Comparison of ENCODE assay signal across 22 cellular contexts in genomic region chr4:171524913-171525312, GRCh38.
DNase-seq lines count a peak whose midpoint lies in the region; ATAC-seq and TF ChIP-seq lines count a peak whose summit lies in the region.
"Had no signal": no experiment of that assay in that cellular context is flagged by ENCODE, and none has a peak within 500 bp of the region (broad histone marks: within the 10 kb centered on the region; RNA-seq: fewer than 3 reads in every experiment).

No MANE protein-coding gene starts in this region.

- H3K36me3 Mint-ChIP-seq in naive thymus-derived CD4-positive, alpha-beta T cell: no peaks in the 10 kb centered on the region
- H3K36me3 Mint-ChIP-seq: CD4-positive, CD25-positive, alpha-beta regulatory T cell; CD8-positive, alpha-beta memory T cell had no signal

- intact Hi-C loops in PC-9 (cut with micrococcal nuclease; ENCODE audit: unreplicated experiment): no loop called here
- intact Hi-C loops in naive thymus-derived CD4-positive, alpha-beta T cell (cut with micrococcal nuclease): no loop called here

- no peaks in the 10 kb centered on the region for H3K4me1 ChIP-seq in PC-9 (replicated peaks; ENCODE audit: insufficient read depth)
- no peaks in the 10 kb centered on the region for H3K4me1 ChIP-seq in naive thymus-derived CD4-positive, alpha-beta T cell (ENCODE audit: control insufficient read depth in 2 of 2, insufficient read depth in 2 of 2, low read length in 2 of 2)
- H3K4me1 ChIP-seq: BLaER1 had no signal

- no peaks in the 10 kb centered on the region for H3K27me3 Mint-ChIP-seq in naive thymus-derived CD4-positive, alpha-beta T cell
- H3K27me3 Mint-ChIP-seq: B cell; CD4-positive, CD25-positive, alpha-beta regulatory T cell; CD8-positive, alpha-beta memory T cell had no signal

- no peak for ATAC-seq in naive thymus-derived CD4-positive, alpha-beta T cell
- ATAC-seq: GM23338, HCT116 had no signal

- H3K4me2 ChIP-seq in PC-9: no peak overlapping the region
- H3K4me2 ChIP-seq: BLaER1, GM23338 had no signal

- 0 out of 2 replicates have a peak overlapping the region, but pooled peaks have one; percentile 43 for H2AFZ ChIP-seq in PC-9
- H2AFZ ChIP-seq: GM23338 had no signal

- H3K27ac Mint-ChIP-seq in naive thymus-derived CD4-positive, alpha-beta T cell: no peak overlapping the region
- H3K27ac Mint-ChIP-seq: B cell; CD4-positive, CD25-positive, alpha-beta regulatory T cell; CD8-positive, alpha-beta memory T cell; HFFc6 had no signal

- no peaks in the 10 kb centered on the region for H4K20me1 ChIP-seq in PC-9 (ENCODE audit: insufficient read depth)
- H4K20me1 ChIP-seq: BLaER1 had no signal

- DNase-seq in COLO829 (ENCODE audit: low spot score) (peak; percentile 6), PC-9 (no peak), brain pericyte (ENCODE audit: low read depth, low spot score) (peak; percentile 8), retina (peak; percentile 29), activated T-cell treated with anti-CD3 and anti-CD28 coated beads for 4 hours (no peak), occipital lobe (lab: John Stamatoyannopoulos, UW) (no peak)
- DNase-seq in naive thymus-derived CD4-positive, alpha-beta T cell: no peak
- DNase-seq: Calu3; CD4-positive, CD25-positive, alpha-beta regulatory T cell; CD8-positive, alpha-beta memory T cell; COR-L47; DMS53; DMS79 treated with DMSO at 0.1 percent for 48 hours; GF-D8; H9; HFFc6 had no signal

- H3K4me3 Mint-ChIP-seq in naive thymus-derived CD4-positive, alpha-beta T cell: no peak overlapping the region
- H3K4me3 Mint-ChIP-seq: B cell; CD4-positive, CD25-positive, alpha-beta regulatory T cell; CD8-positive, alpha-beta memory T cell; GM23338; H9; HFFc6 had no signal

- CTCF ChIA-PET in PC-9 (lab: Charles Lee): no interaction called here
- CTCF ChIA-PET in naive thymus-derived CD4-positive, alpha-beta T cell (lab: Charles Lee): no interaction called here

- no peaks in the 10 kb centered on the region for H3K27me3 ChIP-seq in PC-9 (ENCODE audit: insufficient read depth, low read depth)
- H3K27me3 ChIP-seq in naive thymus-derived CD4-positive, alpha-beta T cell (ENCODE audit: control insufficient read depth in 2 of 2, insufficient read depth in 2 of 2, low read length in 2 of 2): no peaks in the 10 kb centered on the region
- H3K27me3 ChIP-seq: BLaER1 had no signal

- H3F3A ChIP-seq in PC-9 (ENCODE audit: insufficient read depth, low read depth): no peaks in the 10 kb centered on the region

- TF ChIP-seq CTCF in PC-9 (conservative IDR thresholded peaks at IDR 0.05): no peak

- H3K9me3 Mint-ChIP-seq in naive thymus-derived CD4-positive, alpha-beta T cell: peaks cover 0 to 7% (median 0%) of the 10 kb centered on the region in 11 donors
- H3K9me3 Mint-ChIP-seq: GM23338, H9 had no signal

- H3K4me3 ChIP-seq in PC-9: no peak overlapping the region
- no peak overlapping the region for H3K4me3 ChIP-seq in naive thymus-derived CD4-positive, alpha-beta T cell (ENCODE audit: low read length)
- H3K4me3 ChIP-seq: BLaER1, GM23338 had no signal

- no peaks in the 10 kb centered on the region for H3K9me3 ChIP-seq in PC-9 (ENCODE audit: insufficient read depth, low read depth)
- H3K9me3 ChIP-seq in naive thymus-derived CD4-positive, alpha-beta T cell (ENCODE audit: control insufficient read depth in 2 of 3, low read length in 3 of 3): no peaks in the 10 kb centered on the region
- H3K9me3 ChIP-seq: BLaER1 had no signal

- H3K4me1 Mint-ChIP-seq in naive thymus-derived CD4-positive, alpha-beta T cell: no peaks in the 10 kb centered on the region
- H3K4me1 Mint-ChIP-seq: B cell; CD4-positive, CD25-positive, alpha-beta regulatory T cell; CD8-positive, alpha-beta memory T cell; GM23338; H9 had no signal

- no peaks in the 10 kb centered on the region for H3K9me2 ChIP-seq in PC-9 (ENCODE audit: insufficient read depth)

- H3K27ac ChIP-seq in PC-9: no peak overlapping the region
- no peak overlapping the region for H3K27ac ChIP-seq in naive thymus-derived CD4-positive, alpha-beta T cell (ENCODE audit: low read depth, low read length)
- H3K27ac ChIP-seq: 22Rv1, BLaER1, C4-2B had no signal

- H3K36me3 ChIP-seq in PC-9 (ENCODE audit: low read depth): no peaks in the 10 kb centered on the region
- H3K36me3 ChIP-seq in naive thymus-derived CD4-positive, alpha-beta T cell (ENCODE audit: control insufficient read depth in 2 of 3, insufficient read depth in 3 of 3, low read length in 3 of 3): no peaks in the 10 kb centered on the region
- H3K36me3 ChIP-seq: BLaER1 had no signal

- H3K79me2 ChIP-seq in PC-9 (ENCODE audit: low read depth): no peaks in the 10 kb centered on the region

- no TSS peak for BruUV-seq in PC-9 (replicated peaks; lab: Mats Ljungman, UMichigan)

- POLR2A ChIA-PET in PC-9 (lab: Charles Lee; ENCODE audit: unreplicated experiment): no interaction called here
- POLR2A ChIA-PET in naive thymus-derived CD4-positive, alpha-beta T cell (lab: Charles Lee): no interaction called here

Comparison
In these comparisons a context has a peak if more than half of its experiments do, and no peak if none do; other contexts are left out.
1. DNase-seq: peak in COLO829 (single experiment), brain pericyte (single experiment) and retina (single experiment); none in PC-9 (0 of 2), activated T-cell treated with anti-CD3 and anti-CD28 coated beads for 4 hours (single experiment), occipital lobe (single experiment) and naive thymus-derived CD4-positive, alpha-beta T cell (0 of 9).